Comparison of ENCODE assay signal across 10 cellular contexts in genomic region chr19:40805258-40805868, GRCh38. TPM values are rescaled to one million over a fixed set of nuclear protein-coding genes. Genes with fewer than 3 reads are reported as not detected.
DNase-seq lines count a peak whose midpoint lies in the region; ATAC-seq, FAIRE-seq and TF ChIP-seq lines count a peak whose summit lies in the region.
"Had no signal": no experiment of that assay in that cellular context is flagged by ENCODE, and none has a peak within 500 bp of the region (broad histone marks: within the 10 kb centered on the region; RNA-seq: fewer than 3 reads in every experiment).

No MANE protein-coding gene starts in this region.

- peak overlapping the region; percentile 92 for H3K4me3 Mint-ChIP-seq in CD8-positive, alpha-beta T cell

- no peak overlapping the region for H2BK12ac ChIP-seq in trophoblast cell (ENCODE audit: low read length)

- peaks cover 92% of the 10 kb centered on the region for H3K4me1 ChIP-seq in CD8-positive, alpha-beta T cell (ENCODE audit: insufficient read depth, low read length)
- H3K4me1 ChIP-seq in esophagus (ENCODE audit: control insufficient read depth in 2 of 2, insufficient read depth in 2 of 2, low read length in 1 of 2) = peaks cover 25 to 60% of the 10 kb centered on the region in 2 donors
- H3K4me1 ChIP-seq in pancreas = peaks cover 39 to 58% (median 49%) of the 10 kb centered on the region in 3 donors
- peaks cover 30% of the 10 kb centered on the region for H3K4me1 ChIP-seq in GM23248 (ENCODE audit: insufficient read depth)
- peaks cover 40 to 52% of the 10 kb centered on the region in 2 experiments for H3K4me1 ChIP-seq in trophoblast cell (ENCODE audit: control insufficient read depth in 1 of 2, insufficient read depth in 2 of 2, low read length in 2 of 2)

- H3K9me2 ChIP-seq in GM23248 (ENCODE audit: insufficient read depth) = no peaks in the 10 kb centered on the region

- H3K23ac ChIP-seq in trophoblast cell (ENCODE audit: low read length) = no peak overlapping the region

- H3F3A ChIP-seq in GM23248 (ENCODE audit: insufficient read depth) = peaks cover 23% of the 10 kb centered on the region

- H4K12ac ChIP-seq in trophoblast cell (ENCODE audit: low read depth, low read length) = no peak overlapping the region

- H3K9me3 ChIP-seq in CD8-positive, alpha-beta T cell (ENCODE audit: low read length) = no peaks in the 10 kb centered on the region
- H3K9me3 ChIP-seq in esophagus (ENCODE audit: control insufficient read depth in 2 of 2, insufficient read depth in 1 of 2, low read depth in 1 of 2, low read length in 1 of 2) (no peaks in the 10 kb centered on the region), pancreas (no peaks in the 10 kb centered on the region), GM23248 (ENCODE audit: low read depth) (no peaks in the 10 kb centered on the region), trophoblast cell (ENCODE audit: insufficient read depth, low read depth, low read length) (peaks cover 4% of the 10 kb centered on the region)

- CTCF ChIA-PET in CD8-positive, alpha-beta T cell (lab: Charles Lee) = interaction anchor here (0.7 to 6.1 kb wide), 10 partner anchors 8 to 164 kb away, joined by 3 to 45 read pairs (median 12); partner anchors contain the start of genes ACTMAP, EGLN2, RAB4B and SNRPA

- H3K14ac ChIP-seq in trophoblast cell (ENCODE audit: low read length) = no peak overlapping the region

- intact Hi-C loops in CD8-positive, alpha-beta T cell (cut with DNase I, micrococcal nuclease) = loop anchor here in 1 of 2 experiments (5.0 kb wide), 1 partner anchor 458 kb away; the partner anchor contains the start of genes C19orf47 and PLD3
- intact Hi-C loops in pancreas (cut with DNase I) = no loop called here

- peaks cover 95% of the 10 kb centered on the region for H3K79me2 ChIP-seq in GM23248 (ENCODE audit: insufficient read depth)
- H3K79me2 ChIP-seq in trophoblast cell (ENCODE audit: control insufficient read depth, insufficient read depth, low read length, poor library complexity) = peaks cover 31% of the 10 kb centered on the region

- H3K9ac ChIP-seq in GM23248 = no peak overlapping the region
- no peak overlapping the region for H3K9ac ChIP-seq in trophoblast cell (ENCODE audit: low read length)

- no peaks in the 10 kb centered on the region for H3K79me1 ChIP-seq in trophoblast cell (ENCODE audit: low read length)

- no peak overlapping the region for H4K8ac ChIP-seq in trophoblast cell (ENCODE audit: low read depth, low read length)

- H3K4me3 ChIP-seq in CD8-positive, alpha-beta T cell (ENCODE audit: low read depth, low read length) = peak overlapping the region; percentile 10
- H3K4me3 ChIP-seq in esophagus (ENCODE audit: low read depth in 1 of 2, low read length in 2 of 2) = no peak overlapping the region
- no peak overlapping the region for H3K4me3 ChIP-seq in pancreas
- H3K4me3 ChIP-seq in GM23248 = no peak overlapping the region
- no peak overlapping the region for H3K4me3 ChIP-seq in trophoblast cell (ENCODE audit: low read depth, low read length)

- peaks cover 49% of the 10 kb centered on the region for H3K36me3 Mint-ChIP-seq in CD8-positive, alpha-beta T cell

- H2AFZ ChIP-seq in GM23248 = no peak overlapping the region
- H2AFZ ChIP-seq in trophoblast cell (ENCODE audit: insufficient read depth, low read length, poor library complexity) = no peak overlapping the region

- peak overlapping the region; percentile 66 for H3K27ac ChIP-seq in CD8-positive, alpha-beta T cell (ENCODE audit: low read depth, low read length)
- peak overlapping the region; percentile 7 to 62 for H3K27ac ChIP-seq in esophagus (ENCODE audit: low read depth in 2 of 2, low read length in 1 of 2)
- H3K27ac ChIP-seq in pancreas = peak overlapping the region in 3 of 4 donors; percentile 22 to 68 (median 53)
- H3K27ac ChIP-seq in GM23248 = no peak overlapping the region
- no peak overlapping the region for H3K27ac ChIP-seq in trophoblast cell (ENCODE audit: low read depth, low read length)

- H4K20me1 ChIP-seq in GM23248 (ENCODE audit: insufficient read depth) = 0 out of 2 replicates have a peak, but pooled peaks cover 4% of the 10 kb centered on the region

- peak in 4 of 7 experiments; percentile 52 to 73 (median 60) for DNase-seq in CD8-positive, alpha-beta T cell
- DNase-seq in activated CD4-positive, alpha-beta T cell treated with anti-CD3 and anti-CD28 coated beads, Interleukin-2, amount 50 U/mL, for 1 hour = peak; percentile 47
- peak in 3 of 6 donors; percentile 53 to 67 (median 64) for DNase-seq in pancreas
- no peak for DNase-seq in foreskin melanocyte
- no peak for DNase-seq in D341Med (ENCODE audit: low spot score)
- DNase-seq in GM23248 = no peak
- DNase-seq in trophoblast cell = no peak
- DNase-seq: GDM1 had no signal

- H3K4me1 Mint-ChIP-seq in CD8-positive, alpha-beta T cell (ENCODE audit: low read depth) = peaks cover 91% of the 10 kb centered on the region

- H3K27ac Mint-ChIP-seq in CD8-positive, alpha-beta T cell = peak overlapping the region; percentile 99

- no peak for TF ChIP-seq CTCF in CD8-positive, alpha-beta T cell (IDR thresholded peaks at IDR 0.05)
- no peak for TF ChIP-seq CTCF in pancreas (IDR thresholded peaks at IDR 0.05)

- H3K9me3 Mint-ChIP-seq in CD8-positive, alpha-beta T cell = no peaks in the 10 kb centered on the region

- no peak for ATAC-seq in CD8-positive, alpha-beta T cell
- peak; percentile 12 to 55 (median 40) for ATAC-seq in pancreas

- H4K91ac ChIP-seq in trophoblast cell (ENCODE audit: low read depth, low read length) = no peak overlapping the region

- POLR2A ChIA-PET in CD8-positive, alpha-beta T cell (lab: Charles Lee) = interaction anchor here (0.6 to 6.3 kb wide), 5 partner anchors 28 to 217 kb away, joined by 3 to 61 read pairs (median 6); partner anchors contain the start of genes ACTMAP, COQ8B, ITPKC and RAB4B

- 49 to 61% methylated on average over 2 of the region's 2 CpGs for WGBS in esophagus, 2 donors
- WGBS in pancreas, 2 donors = 55 to 63% methylated on average over 2 of the region's 2 CpGs
- WGBS in GM23248 (ENCODE audit: low coverage in 1 of 2, low lambda C conversion rate in 2 of 2, missing lambda C conversion rate in 2 of 2), 2 experiments = 47 to 53% methylated on average over 2 of the region's 2 CpGs
- WGBS in trophoblast cell (ENCODE audit: extremely low coverage, insufficient coverage, insufficient read length) = no CpG with 5 or more reads among the region's 2 CpGs

- H2AK5ac ChIP-seq in trophoblast cell (ENCODE audit: low read length) = no peak overlapping the region

- H3K18ac ChIP-seq in trophoblast cell (ENCODE audit: low read length) = no peak overlapping the region

- H3K27me3 ChIP-seq in CD8-positive, alpha-beta T cell (ENCODE audit: insufficient read depth, low read length) = no peaks in the 10 kb centered on the region
- no peaks in the 10 kb centered on the region for H3K27me3 ChIP-seq in esophagus (ENCODE audit: control insufficient read depth in 1 of 2, insufficient read depth in 2 of 2, low read length in 2 of 2)
- no peaks in the 10 kb centered on the region for H3K27me3 ChIP-seq in pancreas
- H3K27me3 ChIP-seq in GM23248 (replicated peaks; ENCODE audit: insufficient read depth) = no peaks in the 10 kb centered on the region
- no peaks in the 10 kb centered on the region for H3K27me3 ChIP-seq in trophoblast cell (ENCODE audit: insufficient read depth, low read length)

- no peak overlapping the region for H3K4ac ChIP-seq in trophoblast cell (ENCODE audit: low read depth, low read length)

- H3K4me2 ChIP-seq in GM23248 (ENCODE audit: unreplicated experiment) (no peak overlapping the region), trophoblast cell (ENCODE audit: low read length) (no peak overlapping the region)

- H3K36me3 ChIP-seq in CD8-positive, alpha-beta T cell (ENCODE audit: insufficient read depth, low read length) = peaks cover 18% of the 10 kb centered on the region
- peaks cover 0 to 48% of the 10 kb centered on the region in 2 donors for H3K36me3 ChIP-seq in esophagus (ENCODE audit: control insufficient read depth in 2 of 2, insufficient read depth in 2 of 2, low read length in 1 of 2)
- H3K36me3 ChIP-seq in pancreas = no peaks in the 10 kb centered on the region
- 0 out of 2 replicates have a peak, but pooled peaks cover 9% of the 10 kb centered on the region for H3K36me3 ChIP-seq in GM23248 (ENCODE audit: low read depth)
- H3K36me3 ChIP-seq in trophoblast cell (ENCODE audit: control insufficient read depth in 1 of 2, insufficient read depth in 2 of 2, low read length in 2 of 2) = peaks cover 71 to 75% of the 10 kb centered on the region in 2 experiments

- no peak overlapping the region for H2BK5ac ChIP-seq in trophoblast cell (ENCODE audit: low read depth, low read length, poor library complexity)

- H2BK120ac ChIP-seq in trophoblast cell (ENCODE audit: insufficient read depth, low read length, poor library complexity) = no peak overlapping the region

- no peak for FAIRE-seq in pancreas (lab: Jason Lieb, UNC)
- FAIRE-seq: H54 had no signal

- no peaks in the 10 kb centered on the region for H3K27me3 Mint-ChIP-seq in CD8-positive, alpha-beta T cell (ENCODE audit: low read depth)

- in situ Hi-C loops in GM23248 (cut with MboI) = no loop called here

RNA-seq across cellular contexts. Expression of gene EGLN2, which starts 6.4 kb away (rescaled TPM):
- 100 to 1,000 TPM; 137 to 138 TPM for total RNA-seq in CD8-positive, alpha-beta T cell
- polyA plus RNA-seq in esophagus = 10 to 100 TPM; 36.3 to 44.7 TPM
- total RNA-seq in pancreas = 10 to 100 TPM; 22.3 to 45.6 (median 27.4) TPM
- polyA plus RNA-seq in pancreas = 10 to 100 TPM; 57.6 to 82.1 TPM
- 80.6 and 83.3 TPM in 2 replicates for total RNA-seq in GM23248 (2014; rRNA removed; shearing (Covaris generic))
- 52.5 and 61.2 TPM in 2 replicates for polyA plus RNA-seq in GM23248 (2016; fragmentation: Nextera tagmentation; extraction: Ambion mirVana)
- polyA plus RNA-seq in trophoblast cell (2013) = 84.0 and 84.3 TPM in 2 replicates

RNA-seq across cellular contexts. Expression of gene RAB4B, which starts 27.3 kb away (rescaled TPM):
- total RNA-seq in CD8-positive, alpha-beta T cell = 10 to 100 TPM; 19.9 to 21.3 TPM
- 10 to 100 TPM; 30.9 to 41.8 TPM for polyA plus RNA-seq in esophagus
- 10 to 100 TPM in 2 of 6 donors, 1 to 10 TPM in 4; 5.0 to 18.9 (median 9.1) TPM for total RNA-seq in pancreas
- polyA plus RNA-seq in pancreas = 10 to 100 TPM; 34.3 to 45.8 TPM
- 20.7 and 25.6 TPM in 2 replicates for total RNA-seq in GM23248 (2014; rRNA removed; shearing (Covaris generic))
- polyA plus RNA-seq in GM23248 (2016; fragmentation: Nextera tagmentation; extraction: Ambion mirVana) = 23.2 and 24.6 TPM in 2 replicates
- polyA plus RNA-seq in trophoblast cell (2013) = 16.0 and 16.2 TPM in 2 replicates

RNA-seq across cellular contexts. Expression of gene MIA, which starts 30.0 kb away (rescaled TPM):
- total RNA-seq in CD8-positive, alpha-beta T cell = not detected
- 1 to 10 TPM in 1 of 2 donors, under 1 TPM in 1; 0.47 to 1.8 TPM for polyA plus RNA-seq in esophagus
- total RNA-seq in pancreas = 1 to 10 TPM in 1 of 6 donors, under 1 TPM in 1, not detected in 4; 0.79 to 1.9 TPM
- 1 to 10 TPM in 1 of 2 donors, under 1 TPM in 1; 0.94 to 2.2 TPM for polyA plus RNA-seq in pancreas
- total RNA-seq in GM23248 (2014; rRNA removed; shearing (Covaris generic)) = not detected in 2 replicates
- not detected in 2 replicates for polyA plus RNA-seq in GM23248 (2016; fragmentation: Nextera tagmentation; extraction: Ambion mirVana)
- polyA plus RNA-seq in trophoblast cell (2013) = 2.0 and 2.1 TPM in 2 replicates

RNA-seq across cellular contexts. Expression of gene CYP2A6, which starts 44.9 kb away (rescaled TPM):
- not detected for total RNA-seq in CD8-positive, alpha-beta T cell
- polyA plus RNA-seq in esophagus (not detected), pancreas (not detected), GM23248 (2016; fragmentation: Nextera tagmentation; extraction: Ambion mirVana) (not detected in 2 replicates)
- under 1 TPM in 1 of 6 donors, not detected in 5; 0.66 TPM for total RNA-seq in pancreas
- total RNA-seq in GM23248 (2014; rRNA removed; shearing (Covaris generic)) = not detected in 2 replicates
- not detected in 2 replicates for polyA plus RNA-seq in trophoblast cell (2013)

RNA-seq across cellular contexts. Expression of gene SNRPA, which starts 54.4 kb away (rescaled TPM):
- 10 to 100 TPM; 68.3 to 88.2 TPM for total RNA-seq in CD8-positive, alpha-beta T cell
- polyA plus RNA-seq in esophagus = 10 to 100 TPM; 48.9 to 58.1 TPM
- total RNA-seq in pancreas = 10 to 100 TPM; 18.9 to 33.0 (median 23.7) TPM
- polyA plus RNA-seq in pancreas = 10 to 100 TPM; 28.0 to 32.0 TPM
- total RNA-seq in GM23248 (2014; rRNA removed; shearing (Covaris generic)) = 30.6 and 35.3 TPM in 2 replicates
- polyA plus RNA-seq in GM23248 (2016; fragmentation: Nextera tagmentation; extraction: Ambion mirVana) = 50.1 and 58.5 TPM in 2 replicates
- polyA plus RNA-seq in trophoblast cell (2013) = 159 and 164 TPM in 2 replicates

Comparison
In these comparisons a context has a peak if more than half of its experiments do, and no peak if none do; other contexts are left out.
1. DNase-seq: peak in CD8-positive, alpha-beta T cell (4 of 7) and activated CD4-positive, alpha-beta T cell treated with anti-CD3 and anti-CD28 coated beads, Interleukin-2, amount 50 U/mL, for 1 hour (single experiment); none in foreskin melanocyte (single experiment), D341Med (single experiment), GM23248 (single experiment) and trophoblast cell (0 of 2).
2. H3K27ac ChIP-seq: peak in CD8-positive, alpha-beta T cell (single experiment), esophagus (2 of 2) and pancreas (3 of 4); none in GM23248 (single experiment) and trophoblast cell (single experiment).